Comparison of ENCODE assay signal across 7 cellular contexts in genomic region chr1:156750932-156751723, GRCh38. TPM values are rescaled to one million over a fixed set of nuclear protein-coding genes. Genes with fewer than 3 reads are reported as not detected.
A peak's percentile ranks its signal among the peaks of the same experiment; 100 is the strongest.
DNase-seq lines count a peak whose midpoint lies in the region; ATAC-seq and TF ChIP-seq lines count a peak whose summit lies in the region.

HDGF (minus strand) TSS chr1:156751675; CDS start chr1:156751429, 246 bp downstream.

- peaks cover 19% of the 10 kb centered on the region for H3K36me3 Mint-ChIP-seq in activated naive CD8-positive, alpha-beta T cell treated with anti-CD3 and anti-CD28 coated beads, Interleukin-2, amount 10 ng/mL, durations not matched to agents 7 days and 5 days

- ATAC-seq in GM18498 (IDR thresholded peaks at IDR 0.05; ENCODE audit: unreplicated experiment) (peak; percentile 22), heart left ventricle (peak in 1 of 4 donors; percentile 12)
- peak; percentile 21 for ATAC-seq in activated naive CD8-positive, alpha-beta T cell treated with anti-CD3 and anti-CD28 coated beads, Interleukin-2, amount 10 ng/mL, durations not matched to agents 7 days and 5 days (ENCODE audit: low read depth)

- TF ChIP-seq CTCF in HFF-Myc (IDR thresholded peaks at IDR 0.05; ENCODE audit: low read depth, low read length, missing control alignments) (no peak), heart left ventricle (IDR thresholded peaks at IDR 0.05) (peak in 4 of 12 donors; percentile 3 to 11 (median 6))

- intact Hi-C loops in heart left ventricle (cut with DNase I) = loop anchor here in 1 of 10 donors (1.0 to 5.0 kb wide), 2 partner anchors 16 to 249 kb away; partner anchors contain the start of genes MEF2D and PRCC
- intact Hi-C loops in posterior vena cava (cut with DNase I) = no loop called here

- H3K4me1 Mint-ChIP-seq in activated naive CD8-positive, alpha-beta T cell treated with anti-CD3 and anti-CD28 coated beads, Interleukin-2, amount 10 ng/mL, durations not matched to agents 7 days and 5 days = peaks cover 42% of the 10 kb centered on the region

- no peaks in the 10 kb centered on the region for H3K27me3 Mint-ChIP-seq in activated naive CD8-positive, alpha-beta T cell treated with anti-CD3 and anti-CD28 coated beads, Interleukin-2, amount 10 ng/mL, durations not matched to agents 7 days and 5 days

- H3K9me3 Mint-ChIP-seq in activated naive CD8-positive, alpha-beta T cell treated with anti-CD3 and anti-CD28 coated beads, Interleukin-2, amount 10 ng/mL, durations not matched to agents 7 days and 5 days = no peaks in the 10 kb centered on the region

- H3K27ac ChIP-seq in heart left ventricle = peak within 1 kb of the TSS; percentile 96 to 100 (median 99)

- H3K4me3 ChIP-seq in HFF-Myc (replicated peaks; ENCODE audit: low read depth, low read length) = peak within 1 kb of the TSS; percentile 94
- peak within 1 kb of the TSS; percentile 72 to 100 (median 96) for H3K4me3 ChIP-seq in heart left ventricle

- peaks cover 20 to 65% (median 51%) of the 10 kb centered on the region in 12 donors for H3K4me1 ChIP-seq in heart left ventricle

- no peaks in the 10 kb centered on the region for H3K9me3 ChIP-seq in heart left ventricle

- DNase-seq in HFF-Myc (ENCODE audit: extremely low read depth, low read depth) (no peak), NCI-H460 (ENCODE audit: extremely low read depth, low read depth) (no peak), heart left ventricle (peak; percentile 54 to 81 (median 66)), posterior vena cava (ENCODE audit: low spot score) (no peak), NCI-H128 (lab: John Stamatoyannopoulos, UW; ENCODE audit: unreplicated experiment) (no peak)
- peak; percentile 69 for DNase-seq in activated naive CD8-positive, alpha-beta T cell treated with anti-CD3 and anti-CD28 coated beads, Interleukin-2, amount 10 ng/mL, durations not matched to agents 7 days and 5 days

- H3K4me3 Mint-ChIP-seq in activated naive CD8-positive, alpha-beta T cell treated with anti-CD3 and anti-CD28 coated beads, Interleukin-2, amount 10 ng/mL, durations not matched to agents 7 days and 5 days = peak within 1 kb of the TSS; percentile 99

- POLR2A ChIA-PET in activated naive CD8-positive, alpha-beta T cell treated with anti-CD3 and anti-CD28 coated beads, Interleukin-2, amount 10 ng/mL, durations not matched to agents 7 days and 5 days (lab: Charles Lee) = interaction anchor here (0.6 to 5.7 kb wide), 13 partner anchors 10 to 298 kb away, joined by 3 to 69 read pairs (median 5); partner anchors contain the start of genes ISG20L2, METTL25B, MRPL24 and NTRK1

- no peaks in the 10 kb centered on the region for H3K36me3 ChIP-seq in heart left ventricle

- TF ChIP-seq POLR2A in heart left ventricle (IDR thresholded peaks at IDR 0.05) = no peak

- peak within 1 kb of the TSS; percentile 93 for H3K27ac Mint-ChIP-seq in activated naive CD8-positive, alpha-beta T cell treated with anti-CD3 and anti-CD28 coated beads, Interleukin-2, amount 10 ng/mL, durations not matched to agents 7 days and 5 days

- 0% methylated on average over 59 to 99 of the region's 99 CpGs for WGBS in heart left ventricle, 4 donors

- no peaks in the 10 kb centered on the region for H3K27me3 ChIP-seq in heart left ventricle

RNA-seq across cellular contexts. Expression of gene HDGF, which starts in this region (rescaled TPM):
- 460 and 499 TPM in 2 replicates for total RNA-seq in NCI-H460 (2014; rRNA removed; shearing (Covaris generic))
- 416 and 465 TPM in 2 replicates for polyA plus RNA-seq in NCI-H460 (2014; cell fraction: nucleus; rRNA removed)
- total RNA-seq in activated naive CD8-positive, alpha-beta T cell treated with anti-CD3 and anti-CD28 coated beads, Interleukin-2, amount 10 ng/mL, durations not matched to agents 7 days and 5 days = 100 to 1,000 TPM; 186 to 196 TPM
- 100 to 1,000 TPM; 137 to 224 (median 147) TPM for total RNA-seq in heart left ventricle
- 100 to 1,000 TPM in 1 of 2 donors, 10 to 100 TPM in 1; 87.7 to 240 TPM for polyA plus RNA-seq in heart left ventricle
- total RNA-seq in posterior vena cava = 100 to 1,000 TPM; 101 to 126 TPM

Comparison
In these comparisons a context has a peak if more than half of its experiments do, and no peak if none do; other contexts are left out.
1. DNase-seq: peak in activated naive CD8-positive, alpha-beta T cell treated with anti-CD3 and anti-CD28 coated beads, Interleukin-2, amount 10 ng/mL, durations not matched to agents 7 days and 5 days (single experiment) and heart left ventricle (5 of 5); none in HFF-Myc (single experiment), NCI-H460 (single experiment), posterior vena cava (single experiment) and NCI-H128 (single experiment).